8 cellular contexts compared by ENCODE assay signal in genomic region chr1:151721788-151722510, GRCh38. TPM values are rescaled to one million over a fixed set of nuclear protein-coding genes. Genes with fewer than 3 reads are reported as not detected.
DNase-seq lines count a peak whose midpoint lies in the region; ATAC-seq and TF ChIP-seq lines count a peak whose summit lies in the region.

No MANE protein-coding gene starts in this region.

- H3K36me3 Mint-ChIP-seq in activated CD4-positive, alpha-beta T cell treated with anti-CD3 and anti-CD28 coated beads for 36 hours (ENCODE audit: low read depth) = no peaks in the 10 kb centered on the region
- H3K36me3 Mint-ChIP-seq in activated T-helper 1 cell treated with anti-CD3 and anti-CD28 coated beads, Interleukin-12 subunit alpha, Interleukin-12 subunit beta, Interleukin-2, Interleukin-4 antibody, amounts not matched to agents 30 ng/mL and 10 ng/mL and 1 ng/mL, durations not matched to agents 14 hours and 24 hours and 36 hours (ENCODE audit: low read depth) = no peaks in the 10 kb centered on the region

- peak overlapping the region; percentile 61 for H3K4me3 Mint-ChIP-seq in activated CD4-positive, alpha-beta T cell treated with anti-CD3 and anti-CD28 coated beads for 36 hours
- H3K4me3 Mint-ChIP-seq in activated T-helper 1 cell treated with anti-CD3 and anti-CD28 coated beads, Interleukin-12 subunit alpha, Interleukin-12 subunit beta, Interleukin-2, Interleukin-4 antibody, amounts not matched to agents 30 ng/mL and 10 ng/mL and 1 ng/mL, durations not matched to agents 14 hours and 24 hours and 36 hours = peak overlapping the region; percentile 77

- peaks cover 11% of the 10 kb centered on the region; the same call in 1 of the 2 replicates for H3K4me1 ChIP-seq in iPS-20b (ENCODE audit: insufficient read depth, low read length)
- peaks cover 18 to 37% (median 32%) of the 10 kb centered on the region in 4 donors for H3K4me1 ChIP-seq in stomach

- H3K27ac ChIP-seq in iPS-20b (ENCODE audit: low read length) (no peak overlapping the region), stomach (peak overlapping the region in 2 of 5 donors; percentile 84 to 85)

- no peaks in the 10 kb centered on the region for H3K9me3 Mint-ChIP-seq in activated CD4-positive, alpha-beta T cell treated with anti-CD3 and anti-CD28 coated beads for 36 hours (ENCODE audit: low read depth)
- H3K9me3 Mint-ChIP-seq in activated T-helper 1 cell treated with anti-CD3 and anti-CD28 coated beads, Interleukin-12 subunit alpha, Interleukin-12 subunit beta, Interleukin-2, Interleukin-4 antibody, amounts not matched to agents 30 ng/mL and 10 ng/mL and 1 ng/mL, durations not matched to agents 14 hours and 24 hours and 36 hours = no peaks in the 10 kb centered on the region

- POLR2A ChIA-PET in activated CD4-positive, alpha-beta T cell treated with anti-CD3 and anti-CD28 coated beads for 36 hours (lab: Charles Lee) = no interaction called here
- POLR2A ChIA-PET in GM10248 (lab: Yijun Ruan, JAX) = no interaction called here

- intact Hi-C loops in activated CD4-positive, alpha-beta T cell treated with anti-CD3 and anti-CD28 coated beads for 36 hours (cut with DNase I, micrococcal nuclease) = loop anchor here in 1 of 2 experiments (1.0 to 2.0 kb wide), 3 partner anchors 110 to 182 kb away; partner anchors contain the start of genes SNX27 and TUFT1
- intact Hi-C loops in activated T-helper 1 cell treated with anti-CD3 and anti-CD28 coated beads, Interleukin-12 subunit alpha, Interleukin-12 subunit beta, Interleukin-2, Interleukin-4 antibody, amounts not matched to agents 30 ng/mL and 10 ng/mL and 1 ng/mL, durations not matched to agents 14 hours and 24 hours and 36 hours (cut with micrococcal nuclease) = loop anchor here (1.0 to 5.0 kb wide), 4 partner anchors 41 to 182 kb away; partner anchors contain the start of genes C2CD4D, MRPL9 and TUFT1
- intact Hi-C loops in stomach (cut with DNase I; ENCODE audit: low total_unique reads) = no loop called here

- 21 to 39% (median 32%) methylated on average over 15 to 17 of the region's 17 CpGs for WGBS in stomach, 5 donors

- DNase-seq in activated CD4-positive, alpha-beta T cell treated with anti-CD3 and anti-CD28 coated beads for 36 hours = no peak
- no peak for DNase-seq in activated CD4-positive, alpha-beta T cell treated with anti-CD3 and anti-CD28 coated beads for 1 hour
- DNase-seq in activated T-helper 1 cell treated with anti-CD3 and anti-CD28 coated beads, Interleukin-12 subunit alpha, Interleukin-12 subunit beta, Interleukin-2, Interleukin-4 antibody, amounts not matched to agents 30 ng/mL and 10 ng/mL and 1 ng/mL, durations not matched to agents 14 hours and 24 hours and 36 hours (ENCODE audit: low spot score) = no peak
- DNase-seq in stomach (no peak), COLO668 (lab: John Stamatoyannopoulos, UW; ENCODE audit: unreplicated experiment) (no peak), GM10248 (ENCODE audit: extremely low spot score) (no peak)

- ATAC-seq in activated CD4-positive, alpha-beta T cell treated with anti-CD3 and anti-CD28 coated beads for 36 hours = no peak
- no peak for ATAC-seq in GM18520 (IDR thresholded peaks at IDR 0.05; ENCODE audit: unreplicated experiment)

- H3K9ac ChIP-seq in iPS-20b (ENCODE audit: low read depth, low read length) = no peak overlapping the region

- H3K4me1 Mint-ChIP-seq in activated CD4-positive, alpha-beta T cell treated with anti-CD3 and anti-CD28 coated beads for 36 hours = peaks cover 19% of the 10 kb centered on the region
- H3K4me1 Mint-ChIP-seq in activated T-helper 1 cell treated with anti-CD3 and anti-CD28 coated beads, Interleukin-12 subunit alpha, Interleukin-12 subunit beta, Interleukin-2, Interleukin-4 antibody, amounts not matched to agents 30 ng/mL and 10 ng/mL and 1 ng/mL, durations not matched to agents 14 hours and 24 hours and 36 hours (ENCODE audit: low read depth) = peaks cover 18% of the 10 kb centered on the region

- no peak for TF ChIP-seq EP300 in stomach (IDR thresholded peaks at IDR 0.05)

- peaks cover 74% of the 10 kb centered on the region for H3K27me3 ChIP-seq in iPS-20b (ENCODE audit: insufficient read depth, low read length)
- peaks cover 0 to 34% (median 11%) of the 10 kb centered on the region in 3 donors for H3K27me3 ChIP-seq in stomach

- H3K4me3 ChIP-seq in iPS-20b (ENCODE audit: low read length) (peak overlapping the region; percentile 76; the same call in 1 of the 2 replicates), stomach (peak overlapping the region; percentile 53 to 69 (median 58))

- H3K9me3 ChIP-seq in iPS-20b (ENCODE audit: insufficient read depth, low read depth, low read length) = no peaks in the 10 kb centered on the region
- H3K9me3 ChIP-seq in stomach = no peaks in the 10 kb centered on the region

- TF ChIP-seq POLR2A in stomach (IDR thresholded peaks at IDR 0.05) = no peak

- H3K36me3 ChIP-seq in iPS-20b (ENCODE audit: insufficient read depth, low read depth, low read length) (no peaks in the 10 kb centered on the region), stomach (no peaks in the 10 kb centered on the region)

- no peak overlapping the region for H3K27ac Mint-ChIP-seq in activated CD4-positive, alpha-beta T cell treated with anti-CD3 and anti-CD28 coated beads for 36 hours
- H3K27ac Mint-ChIP-seq in activated T-helper 1 cell treated with anti-CD3 and anti-CD28 coated beads, Interleukin-12 subunit alpha, Interleukin-12 subunit beta, Interleukin-2, Interleukin-4 antibody, amounts not matched to agents 30 ng/mL and 10 ng/mL and 1 ng/mL, durations not matched to agents 14 hours and 24 hours and 36 hours = no peak overlapping the region

- CTCF ChIA-PET in activated CD4-positive, alpha-beta T cell treated with anti-CD3 and anti-CD28 coated beads for 36 hours (lab: Charles Lee) = interaction anchor here (0.7 to 1.6 kb wide), 3 partner anchors 13 to 128 kb away, joined by 3 to 9 read pairs (median 4); no protein-coding TSS in a partner anchor
- CTCF ChIA-PET in GM10248 (lab: Yijun Ruan, JAX) = interaction anchor here (0.7 to 1.5 kb wide), 2 partner anchors 13 to 127 kb away, joined by 3 to 6 read pairs; no protein-coding TSS in a partner anchor

- no peak for TF ChIP-seq CTCF in stomach (IDR thresholded peaks at IDR 0.05)
- TF ChIP-seq CTCF in GM10248 (IDR thresholded peaks at IDR 0.05; ENCODE audit: control extremely low read depth, extremely low read depth, low read depth, missing control alignments) = no peak

- peaks cover 53% of the 10 kb centered on the region for H3K27me3 Mint-ChIP-seq in activated CD4-positive, alpha-beta T cell treated with anti-CD3 and anti-CD28 coated beads for 36 hours
- H3K27me3 Mint-ChIP-seq in activated T-helper 1 cell treated with anti-CD3 and anti-CD28 coated beads, Interleukin-12 subunit alpha, Interleukin-12 subunit beta, Interleukin-2, Interleukin-4 antibody, amounts not matched to agents 30 ng/mL and 10 ng/mL and 1 ng/mL, durations not matched to agents 14 hours and 24 hours and 36 hours (ENCODE audit: insufficient read depth) = peaks cover 72% of the 10 kb centered on the region

RNA-seq across cellular contexts. Expression of gene RIIAD1, which starts 0.6 kb away (rescaled TPM):
- total RNA-seq in activated CD4-positive, alpha-beta T cell treated with anti-CD3 and anti-CD28 coated beads for 36 hours = not detected
- not detected in 2 replicates for total RNA-seq in activated T-helper 1 cell treated with anti-CD3 and anti-CD28 coated beads, Interleukin-12 subunit alpha, Interleukin-12 subunit beta, Interleukin-2, Interleukin-4 antibody, amounts not matched to agents 30 ng/mL and 10 ng/mL and 1 ng/mL, durations not matched to agents 14 hours and 24 hours and 36 hours
- total RNA-seq in stomach = not detected
- polyA plus RNA-seq in stomach = 1 to 10 TPM in 1 of 3 donors, not detected in 2; 1.4 TPM

RNA-seq across cellular contexts. Expression of gene CELF3, which starts 5.3 kb away (rescaled TPM):
- total RNA-seq in activated CD4-positive, alpha-beta T cell treated with anti-CD3 and anti-CD28 coated beads for 36 hours = not detected
- not detected in 2 replicates for total RNA-seq in activated T-helper 1 cell treated with anti-CD3 and anti-CD28 coated beads, Interleukin-12 subunit alpha, Interleukin-12 subunit beta, Interleukin-2, Interleukin-4 antibody, amounts not matched to agents 30 ng/mL and 10 ng/mL and 1 ng/mL, durations not matched to agents 14 hours and 24 hours and 36 hours
- total RNA-seq in stomach = 10 to 100 TPM in 1 of 5 donors, 1 to 10 TPM in 2, under 1 TPM in 1, not detected in 1; 0.73 to 39.1 (median 1.2) TPM
- polyA plus RNA-seq in stomach = 1 to 10 TPM in 1 of 3 donors, under 1 TPM in 2; 0.92 to 4.3 (median 0.98) TPM

RNA-seq across cellular contexts. Expression of gene MRPL9, which starts 41.3 kb away (rescaled TPM):
- total RNA-seq in activated CD4-positive, alpha-beta T cell treated with anti-CD3 and anti-CD28 coated beads for 36 hours = 100 to 1,000 TPM; 139 to 184 TPM
- 136 and 141 TPM in 2 replicates for total RNA-seq in activated T-helper 1 cell treated with anti-CD3 and anti-CD28 coated beads, Interleukin-12 subunit alpha, Interleukin-12 subunit beta, Interleukin-2, Interleukin-4 antibody, amounts not matched to agents 30 ng/mL and 10 ng/mL and 1 ng/mL, durations not matched to agents 14 hours and 24 hours and 36 hours
- total RNA-seq in stomach = 100 to 1,000 TPM in 1 of 5 donors, 10 to 100 TPM in 4; 19.8 to 246 (median 62.9) TPM
- polyA plus RNA-seq in stomach = 10 to 100 TPM; 59.5 to 79.7 (median 76.3) TPM
